In genomic region chr5:15885156-15885555, GRCh38 we compare ENCODE assay signal across 27 cellular contexts.
DNase-seq lines count a peak whose midpoint lies in the region; ATAC-seq and TF ChIP-seq lines count a peak whose summit lies in the region.
"Had no signal": no experiment of that assay in that cellular context is flagged by ENCODE, and none has a peak within 500 bp of the region (broad histone marks: within the 10 kb centered on the region; RNA-seq: fewer than 3 reads in every experiment).

No MANE protein-coding gene starts in this region.

- H3K9me3 ChIP-seq in RWPE2 (ENCODE audit: severe bottlenecking): no peaks in the 10 kb centered on the region
- no peaks in the 10 kb centered on the region for H3K9me3 ChIP-seq in endodermal cell (ENCODE audit: control insufficient read depth, low read length)
- no peaks in the 10 kb centered on the region for H3K9me3 ChIP-seq in effector memory CD4-positive, alpha-beta T cell (ENCODE audit: control insufficient read depth, low read length)
- H3K9me3 ChIP-seq: BLaER1 treated with 17β-estradiol and CSF1 and Interleukin-3, amounts not matched to agents 10 nM and 100 nM; pancreas; right atrium auricular region; transverse colon had no signal

- H3K4me1 Mint-ChIP-seq in endodermal cell: peaks cover 24% of the 10 kb centered on the region
- H3K4me1 Mint-ChIP-seq: activated CD4-positive, alpha-beta T cell treated with anti-CD3 and anti-CD28 coated beads for 36 hours; activated naive CD8-positive, alpha-beta T cell treated with anti-CD3 and anti-CD28 coated beads for 36 hours had no signal

- WGBS in endodermal cell (ENCODE audit: insufficient coverage in 1 of 2, insufficient read length in 1 of 2), 2 experiments: 93 to 100% methylated on average over 2 to 3 of the region's 3 CpGs

- no peaks in the 10 kb centered on the region for H3K36me3 ChIP-seq in RWPE2 (ENCODE audit: low read depth)
- no peaks in the 10 kb centered on the region for H3K36me3 ChIP-seq in endodermal cell (ENCODE audit: control insufficient read depth, insufficient read depth, low read length)
- H3K36me3 ChIP-seq in effector memory CD4-positive, alpha-beta T cell (ENCODE audit: control insufficient read depth, insufficient read depth, low read length): no peaks in the 10 kb centered on the region
- H3K36me3 ChIP-seq: BLaER1 treated with 17β-estradiol and CSF1 and Interleukin-3, amounts not matched to agents 10 nM and 100 nM; heart right ventricle; pancreas; right atrium auricular region; transverse colon had no signal

- no peak overlapping the region for H3K9ac ChIP-seq in endodermal cell (ENCODE audit: extremely low read depth, low read length, poor library complexity, severe bottlenecking)
- H3K9ac ChIP-seq: BLaER1 treated with 17β-estradiol and CSF1 and Interleukin-3, amounts not matched to agents 10 nM and 100 nM had no signal

- no peak overlapping the region for H3K27ac ChIP-seq in RWPE2 (ENCODE audit: poor library complexity, severe bottlenecking)
- H3K27ac ChIP-seq in endodermal cell (ENCODE audit: low read depth, low read length): no peak overlapping the region
- H3K27ac ChIP-seq in effector memory CD4-positive, alpha-beta T cell (ENCODE audit: insufficient read depth, low read length, poor library complexity, severe bottlenecking): no peak overlapping the region
- H3K27ac ChIP-seq: BLaER1 treated with 17β-estradiol and CSF1 and Interleukin-3, amounts not matched to agents 10 nM and 100 nM; coronary artery; heart right ventricle; pancreas; right atrium auricular region; transverse colon had no signal

- no peak overlapping the region for H3K4me3 Mint-ChIP-seq in endodermal cell
- H3K4me3 Mint-ChIP-seq: activated CD4-positive, alpha-beta T cell treated with anti-CD3 and anti-CD28 coated beads for 36 hours; activated naive CD8-positive, alpha-beta T cell treated with anti-CD3 and anti-CD28 coated beads for 36 hours; effector memory CD8-positive, alpha-beta T cell; nephron had no signal

- H3K4me3 ChIP-seq in RWPE2 (ENCODE audit: severe bottlenecking) (no peak overlapping the region), endodermal cell (ENCODE audit: low read length) (no peak overlapping the region)
- H3K4me3 ChIP-seq in effector memory CD4-positive, alpha-beta T cell (ENCODE audit: insufficient read depth, low read depth, low read length, poor library complexity, severe bottlenecking): no peak overlapping the region
- H3K4me3 ChIP-seq: BLaER1 treated with 17β-estradiol and CSF1 and Interleukin-3, amounts not matched to agents 10 nM and 100 nM; coronary artery; heart right ventricle; lung; pancreas; right atrium auricular region; transverse colon had no signal

- H3K27me3 ChIP-seq in RWPE2 (ENCODE audit: insufficient read depth, poor library complexity, severe bottlenecking) (no peaks in the 10 kb centered on the region), endodermal cell (ENCODE audit: control insufficient read depth, insufficient read depth, low read length, poor library complexity, severe bottlenecking) (no peaks in the 10 kb centered on the region)
- H3K27me3 ChIP-seq in effector memory CD4-positive, alpha-beta T cell (replicated peaks; ENCODE audit: control insufficient read depth, insufficient read depth, low read length, poor library complexity, severe bottlenecking): no peaks in the 10 kb centered on the region
- H3K27me3 ChIP-seq: BLaER1 treated with 17β-estradiol and CSF1 and Interleukin-3, amounts not matched to agents 10 nM and 100 nM; heart right ventricle; pancreas; right atrium auricular region; transverse colon had no signal

- H3K27ac Mint-ChIP-seq in endodermal cell: peak overlapping the region; percentile 20
- H3K27ac Mint-ChIP-seq: activated CD4-positive, alpha-beta T cell treated with anti-CD3 and anti-CD28 coated beads for 36 hours; activated naive CD8-positive, alpha-beta T cell treated with anti-CD3 and anti-CD28 coated beads for 36 hours; effector memory CD8-positive, alpha-beta T cell; nephron had no signal

- TF ChIP-seq CTCF in RWPE2 (IDR thresholded peaks at IDR 0.05; ENCODE audit: poor library complexity, severe bottlenecking) (no peak), endodermal cell (conservative IDR thresholded peaks at IDR 0.05) (no peak)

- peaks cover 7% of the 10 kb centered on the region for H3K36me3 Mint-ChIP-seq in endodermal cell (ENCODE audit: low read depth)
- H3K36me3 Mint-ChIP-seq: activated naive CD8-positive, alpha-beta T cell treated with anti-CD3 and anti-CD28 coated beads for 36 hours had no signal

- DNase-seq in AG20443 (ENCODE audit: low spot score): peak; percentile 30
- no peak for DNase-seq in RWPE2 (ENCODE audit: low spot score)
- no peak for DNase-seq in endodermal cell
- peak; percentile 62 for DNase-seq in iris pigment epithelial cell (ENCODE audit: low read depth)
- DNase-seq in effector memory CD4-positive, alpha-beta T cell: no peak
- DNase-seq in NCI-H2081 treated with DMSO at 0.1 percent for 48 hours (lab: John Stamatoyannopoulos, UW): no peak
- DNase-seq: activated CD4-positive, alpha-beta T cell treated with anti-CD3 and anti-CD28 coated beads for 36 hours; activated CD8-positive, alpha-beta memory T cell treated with anti-CD3 and anti-CD28 coated beads for 24 hours; activated effector memory CD4-positive, alpha-beta T cell treated with anti-CD3 and anti-CD28 coated beads, Interleukin-2, amount 50 U/mL, for 16 hours; activated naive CD8-positive, alpha-beta T cell treated with anti-CD3 and anti-CD28 coated beads for 36 hours; effector memory CD8-positive, alpha-beta T cell; GF-D8; heart right ventricle; Kasumi-1; NCI-H510A; pancreas; stimulated activated CD4-positive, alpha-beta T cell treated with anti-CD3 and anti-CD28 coated beads, Interleukin-12 subunit alpha, Interleukin-12 subunit beta, amount 100 ng/mL, for 4 hours; stimulated activated CD4-positive, alpha-beta T cell treated with anti-CD3 and anti-CD28 coated beads, Interleukin-4, amount 100 ng/mL, for 1 hour; transverse colon had no signal

- H3K4me1 ChIP-seq in RWPE2 (ENCODE audit: insufficient read depth, poor library complexity, severe bottlenecking) (no peaks in the 10 kb centered on the region), endodermal cell (ENCODE audit: control insufficient read depth, insufficient read depth, low read length) (no peaks in the 10 kb centered on the region)
- no peaks in the 10 kb centered on the region for H3K4me1 ChIP-seq in effector memory CD4-positive, alpha-beta T cell (ENCODE audit: control insufficient read depth, insufficient read depth, low read length, poor library complexity, severe bottlenecking)
- H3K4me1 ChIP-seq: BLaER1 treated with 17β-estradiol and CSF1 and Interleukin-3, amounts not matched to agents 10 nM and 100 nM; pancreas; right atrium auricular region had no signal

- no peaks in the 10 kb centered on the region for H3K27me3 Mint-ChIP-seq in endodermal cell (ENCODE audit: insufficient read depth)
- H3K27me3 Mint-ChIP-seq: activated CD4-positive, alpha-beta T cell treated with anti-CD3 and anti-CD28 coated beads for 36 hours; activated naive CD8-positive, alpha-beta T cell treated with anti-CD3 and anti-CD28 coated beads for 36 hours; effector memory CD8-positive, alpha-beta T cell had no signal

- H3K9me3 Mint-ChIP-seq in endodermal cell: peaks cover 11% of the 10 kb centered on the region
- H3K9me3 Mint-ChIP-seq: activated naive CD8-positive, alpha-beta T cell treated with anti-CD3 and anti-CD28 coated beads for 36 hours had no signal

- ATAC-seq in RWPE2 (ENCODE audit: low read depth): 0 out of 3 replicates have a peak, but pooled peaks have one; percentile 21
- no peak for ATAC-seq in GM21381 (IDR thresholded peaks at IDR 0.05; ENCODE audit: unreplicated experiment)
- ATAC-seq in HG02623 (IDR thresholded peaks at IDR 0.05; ENCODE audit: unreplicated experiment): no peak
- ATAC-seq: activated CD4-positive, alpha-beta T cell treated with anti-CD3 and anti-CD28 coated beads for 36 hours; effector memory CD8-positive, alpha-beta T cell; heart right ventricle; HepG2; pancreas had no signal

Comparison
In these comparisons a context has a peak if more than half of its experiments do, and no peak if none do; other contexts are left out.
1. DNase-seq: peak in AG20443 (single experiment) and iris pigment epithelial cell (single experiment); none in RWPE2 (single experiment), endodermal cell (single experiment), effector memory CD4-positive, alpha-beta T cell (0 of 3) and NCI-H2081 treated with DMSO at 0.1 percent for 48 hours (single experiment).